ENCODE assay signal across 22 cellular contexts in genomic region chr15:66187271-66187670, GRCh38.
"Had no signal": no experiment of that assay in that cellular context is flagged by ENCODE, and none has a peak within 500 bp of the region (broad histone marks: within the 10 kb centered on the region; RNA-seq: fewer than 3 reads in every experiment).

No MANE protein-coding gene starts in this region.

- H3K9me3 ChIP-seq: body of pancreas, esophagus muscularis mucosa, left lung, lower lobe of right lung, mucosa of descending colon, right lobe of liver, upper lobe of left lung had no signal

- H3K4me1 ChIP-seq: body of pancreas, esophagus muscularis mucosa, left lung, lower lobe of right lung, right lobe of liver, upper lobe of left lung had no signal

- DNase-seq: activated CD4-positive, alpha-beta T cell treated with anti-CD3 and anti-CD28 coated beads for 4 hours; activated CD4-positive, alpha-beta T cell treated with anti-CD3 and anti-CD28 coated beads, Interleukin-2, amount 50 U/mL, for 48 hours; activated CD8-positive, alpha-beta memory T cell treated with anti-CD3 and anti-CD28 coated beads for 24 hours; activated effector memory CD4-positive, alpha-beta T cell treated with Interleukin-2 at 50 U/mL for 16 hours; activated naive CD4-positive, alpha-beta T cell treated with Interleukin-2 at 50 U/mL for 16 hours; aorta; body of pancreas; foreskin melanocyte; left lung; lower lobe of right lung; mesendoderm; mucosa of descending colon; stimulated activated CD4-positive, alpha-beta T cell treated with anti-CD3 and anti-CD28 coated beads, Interleukin-4, amount 100 ng/mL, for 24 hours; substantia nigra; T-helper 17 cell; upper lobe of left lung had no signal

- ATAC-seq: body of pancreas; left lung; lower lobe of right lung; mucosa of descending colon; stimulated activated effector memory CD8-positive, alpha-beta T cell treated with anti-CD3 and anti-CD28 coated beads, Interleukin-12 subunit alpha, Interleukin-12 subunit beta, amount 100 ng/mL, for 72 hours; T-helper 17 cell; WTC11 had no signal

- H3K27ac ChIP-seq: body of pancreas, cardiac muscle cell, esophagus muscularis mucosa, left lung, lower lobe of right lung, right lobe of liver, skin epidermis, upper lobe of left lung had no signal

- H3K27me3 ChIP-seq: body of pancreas, cardiac muscle cell, right lobe of liver, upper lobe of left lung had no signal

- H3K4me3 ChIP-seq: body of pancreas, cardiac muscle cell, esophagus muscularis mucosa, left lung, lower lobe of right lung, mucosa of descending colon, right lobe of liver, skin epidermis, upper lobe of left lung had no signal

- H3K36me3 ChIP-seq: cardiac muscle cell, esophagus muscularis mucosa, left lung, lower lobe of right lung, right lobe of liver, upper lobe of left lung had no signal
